In the genomic region with DNA sequence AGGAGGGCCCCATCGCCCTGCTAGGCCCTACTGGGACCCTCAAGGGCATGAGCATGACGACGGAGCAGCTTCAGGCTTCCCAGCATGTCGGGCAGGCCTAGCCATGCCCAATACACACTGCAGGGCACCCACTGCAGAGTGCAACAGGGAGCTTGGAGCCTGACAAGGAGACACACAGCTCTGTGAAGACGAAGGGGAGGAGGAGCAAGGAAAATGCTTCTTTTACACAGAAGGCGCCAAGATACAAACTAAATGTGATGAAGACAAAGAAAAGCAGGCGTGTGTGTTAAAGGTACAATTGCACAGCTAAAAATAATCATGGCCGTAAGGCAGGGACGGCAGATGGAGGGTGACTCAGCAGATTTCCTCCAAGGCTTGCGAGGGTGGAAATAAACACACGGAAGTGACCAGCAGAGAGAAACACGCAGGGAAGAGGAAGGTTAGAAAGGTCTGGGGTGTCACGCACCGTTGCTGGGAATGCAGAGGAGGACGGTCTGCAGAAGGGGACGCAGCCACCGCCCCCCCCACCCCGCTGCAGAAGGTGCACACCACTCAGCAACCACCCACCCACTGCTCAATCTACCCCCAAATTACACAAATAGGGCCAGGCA, we compare ENCODE assay signal across 8 cellular contexts.
DNase-seq lines count a peak whose midpoint lies in the region; FAIRE-seq and TF ChIP-seq lines count a peak whose summit lies in the region.

No MANE protein-coding gene starts in this region.

- H3K79me2 ChIP-seq in smooth muscle cell (ENCODE audit: low read depth), result peaks cover 97% of the 10 kb centered on the region

- in situ Hi-C loops in brain microvascular endothelial cell (cut with HindIII; ENCODE audit: low pct_ligation_motif_present, low sequenced_read_pairs), result no loop called here

- H3K36me3 ChIP-seq in brain microvascular endothelial cell (replicated peaks) (peaks cover 2% of the 10 kb centered on the region), smooth muscle cell (ENCODE audit: low read depth) (no peaks in the 10 kb centered on the region)

- no peaks in the 10 kb centered on the region for H3K9me3 Mint-ChIP-seq in activated CD4-positive, alpha-beta T cell treated with anti-CD3 and anti-CD28 coated beads, Interleukin-2, amount 10 ng/mL, durations not matched to agents 24 days and 14 days

- H2AFZ ChIP-seq in smooth muscle cell (ENCODE audit: low read depth), result no peak overlapping the region

- peak overlapping the region; percentile 26 for H3K9ac ChIP-seq in smooth muscle cell (ENCODE audit: low read depth)

- WGBS in smooth muscle cell (ENCODE audit: low lambda C conversion rate), result 38% methylated on average over 16 of the region's 18 CpGs

- H3K4me3 ChIP-seq in brain microvascular endothelial cell (ENCODE audit: low read depth, low read length), result no peak overlapping the region
- H3K4me3 ChIP-seq in smooth muscle cell, result no peak overlapping the region

- H3K27ac ChIP-seq in brain microvascular endothelial cell, result peak overlapping the region; percentile 79
- H3K27ac ChIP-seq in smooth muscle cell (ENCODE audit: low read depth), result peak overlapping the region; percentile 79

- no peaks in the 10 kb centered on the region for H3K27me3 Mint-ChIP-seq in activated CD4-positive, alpha-beta T cell treated with anti-CD3 and anti-CD28 coated beads, Interleukin-2, amount 10 ng/mL, durations not matched to agents 24 days and 14 days

- peaks cover 34% of the 10 kb centered on the region for H3K4me1 ChIP-seq in smooth muscle cell (ENCODE audit: low read depth)

- FAIRE-seq in islet of Langerhans (lab: Jason Lieb, UNC), result peak; percentile 87

- peaks cover 12% of the 10 kb centered on the region for H3F3A ChIP-seq in smooth muscle cell (ENCODE audit: low read depth)

- peak overlapping the region; percentile 46 for H3K4me3 Mint-ChIP-seq in activated CD4-positive, alpha-beta T cell treated with anti-CD3 and anti-CD28 coated beads, Interleukin-2, amount 10 ng/mL, durations not matched to agents 24 days and 14 days

- peak; percentile 69 for DNase-seq in activated CD4-positive, alpha-beta T cell treated with anti-CD3 and anti-CD28 coated beads, Interleukin-2, amount 10 ng/mL, durations not matched to agents 24 days and 14 days
- no peak for DNase-seq in activated CD4-positive, alpha-beta T cell treated with anti-CD3 and anti-CD28 coated beads for 48 hours
- DNase-seq in NOMO-1 treated with DMSO at 0.1 percent for 48 hours (lab: John Stamatoyannopoulos, UW; ENCODE audit: unreplicated experiment) (peak; percentile 88), brain microvascular endothelial cell (peak; percentile 72), smooth muscle cell (lab: John Stamatoyannopoulos, UW; ENCODE audit: unreplicated experiment) (no peak), NCI-H446 treated with DMSO at 0.1 percent for 48 hours (lab: John Stamatoyannopoulos, UW) (no peak), NCI-H345 treated with DMSO at 0.1 percent for 48 hours (lab: John Stamatoyannopoulos, UW; ENCODE audit: unreplicated experiment) (no peak)

- H3K27ac Mint-ChIP-seq in activated CD4-positive, alpha-beta T cell treated with anti-CD3 and anti-CD28 coated beads, Interleukin-2, amount 10 ng/mL, durations not matched to agents 24 days and 14 days, result peak overlapping the region; percentile 4

- H4K20me1 ChIP-seq in smooth muscle cell (ENCODE audit: low read depth), result peaks cover 98% of the 10 kb centered on the region

- peaks cover 29% of the 10 kb centered on the region for H3K36me3 Mint-ChIP-seq in activated CD4-positive, alpha-beta T cell treated with anti-CD3 and anti-CD28 coated beads, Interleukin-2, amount 10 ng/mL, durations not matched to agents 24 days and 14 days (ENCODE audit: low read depth)

- no peaks in the 10 kb centered on the region for H3K9me3 ChIP-seq in smooth muscle cell (replicated peaks; ENCODE audit: low read depth)

- TF ChIP-seq CTCF in brain microvascular endothelial cell (IDR thresholded peaks at IDR 0.05; ENCODE audit: low read depth, low read length, missing control alignments) (no peak), smooth muscle cell (IDR thresholded peaks at IDR 0.05; ENCODE audit: borderline replicate concordance, insufficient read depth, poor library complexity, severe bottlenecking) (no peak)

- peak overlapping the region; percentile 77 for H3K4me2 ChIP-seq in smooth muscle cell

- intact Hi-C loops in activated CD4-positive, alpha-beta T cell treated with anti-CD3 and anti-CD28 coated beads, Interleukin-2, amount 10 ng/mL, durations not matched to agents 24 days and 14 days (cut with micrococcal nuclease), result no loop called here

- no peaks in the 10 kb centered on the region for H3K27me3 ChIP-seq in brain microvascular endothelial cell (replicated peaks)
- no peaks in the 10 kb centered on the region for H3K27me3 ChIP-seq in smooth muscle cell (ENCODE audit: low read depth)

- H3K4me1 Mint-ChIP-seq in activated CD4-positive, alpha-beta T cell treated with anti-CD3 and anti-CD28 coated beads, Interleukin-2, amount 10 ng/mL, durations not matched to agents 24 days and 14 days, result peaks cover 74% of the 10 kb centered on the region

Comparison
In these comparisons a context has a peak if more than half of its experiments do, and no peak if none do; other contexts are left out.
1. DNase-seq: peak in activated CD4-positive, alpha-beta T cell treated with anti-CD3 and anti-CD28 coated beads, Interleukin-2, amount 10 ng/mL, durations not matched to agents 24 days and 14 days (single experiment), NOMO-1 treated with DMSO at 0.1 percent for 48 hours (single experiment) and brain microvascular endothelial cell (single experiment); none in activated CD4-positive, alpha-beta T cell treated with anti-CD3 and anti-CD28 coated beads for 48 hours (single experiment), smooth muscle cell (single experiment), NCI-H446 treated with DMSO at 0.1 percent for 48 hours (single experiment) and NCI-H345 treated with DMSO at 0.1 percent for 48 hours (single experiment).